Comparison of ENCODE assay signal across 29 cellular contexts in the genomic region with DNA sequence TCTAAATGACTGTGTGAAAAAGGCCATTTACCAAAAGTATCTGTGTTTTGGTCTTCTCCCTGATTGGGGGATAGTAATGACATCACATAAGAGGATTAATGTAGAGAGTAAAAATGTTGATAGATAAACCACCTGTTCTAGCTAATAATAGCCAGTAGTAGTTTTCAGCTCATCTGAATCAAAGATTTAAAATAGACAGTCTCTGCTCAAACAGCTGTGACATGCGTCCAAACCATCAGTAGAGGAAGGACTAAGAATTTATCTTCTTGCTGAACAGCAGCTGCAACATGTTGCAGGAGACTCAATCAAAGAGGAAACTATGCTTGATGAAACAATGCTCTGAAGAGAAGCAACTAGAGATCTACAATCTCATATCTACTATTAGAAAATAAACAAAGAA. TPM values are rescaled to one million over a fixed set of nuclear protein-coding genes. Genes with fewer than 3 reads are reported as not detected.
"Had no signal": no experiment of that assay in that cellular context is flagged by ENCODE, and none has a peak within 500 bp of the region (broad histone marks: within the 10 kb centered on the region; RNA-seq: fewer than 3 reads in every experiment).

No MANE protein-coding gene starts in this region.

- ATAC-seq: activated CD8-positive, alpha-beta memory T cell treated with anti-CD3 and anti-CD28 coated beads, Interleukin-2, amount 10 ng/mL, durations not matched to agents 7 days and 5 days; body of pancreas; K562; PC-3; T-helper 17 cell had no signal

- H3K9me3 ChIP-seq: body of pancreas had no signal

- H3K27me3 ChIP-seq: body of pancreas had no signal

- DNase-seq: activated B cell treated with CpG ODN at 0.5 μM for 24 hours; activated CD4-positive, alpha-beta T cell treated with anti-CD3 and anti-CD28 coated beads for 1 hour; activated CD4-positive, alpha-beta T cell treated with anti-CD3 and anti-CD28 coated beads, Interleukin-2, amount 10 ng/mL, durations not matched to agents 24 days and 14 days; activated CD4-positive, alpha-beta T cell treated with anti-CD3 and anti-CD28 coated beads, Interleukin-2, amount 50 U/mL, for 48 hours; activated CD8-positive, alpha-beta memory T cell treated with anti-CD3 and anti-CD28 coated beads, Interleukin-2, amount 10 ng/mL, durations not matched to agents 7 days and 5 days; activated effector memory CD4-positive, alpha-beta T cell treated with Interleukin-2 at 50 U/mL for 16 hours; activated naive CD4-positive, alpha-beta T cell; activated T-cell treated with anti-CD3 and anti-CD28 coated beads, Interleukin-2, amount 50 U/mL, for 24 hours; aorta; body of pancreas; central memory CD4-positive, alpha-beta T cell; Karpas-422; NCI-H1092; NCI-H1417; NCI-H1694; NCI-H2029; NCI-H2107; NCI-H345; NCI-H510A; NCI-H526 treated with DMSO at 0.1 percent for 48 hours; NCI-H82; NK-92 treated with Interleukin-12 subunit alpha and Interleukin-12 subunit beta, amount 100 ng/mL, for 24 hours; PC-3; SHP77 treated with DMSO at 0.1 percent for 48 hours; T-helper 17 cell; T-helper 9 cell had no signal

- H3K4me1 ChIP-seq: body of pancreas had no signal

- H3K4me3 ChIP-seq: body of pancreas, K562 had no signal

- H3K27ac ChIP-seq: body of pancreas had no signal

RNA-seq across cellular contexts. Expression of a gene that starts 21.4 kb away (rescaled TPM):
- total RNA-seq: activated B cell treated with CpG ODN at 0.5 μM for 24 hours; activated CD4-positive, alpha-beta T cell treated with anti-CD3 and anti-CD28 coated beads, Interleukin-2, amount 10 ng/mL, durations not matched to agents 24 days and 14 days; activated CD8-positive, alpha-beta memory T cell treated with anti-CD3 and anti-CD28 coated beads, Interleukin-2, amount 10 ng/mL, durations not matched to agents 7 days and 5 days; activated T-helper 1 cell treated with anti-CD3 and anti-CD28 coated beads, Interleukin-12 subunit alpha, Interleukin-12 subunit beta, Interleukin-2, Interleukin-4 antibody, amounts not matched to agents 30 ng/mL and 10 ng/mL and 1 ng/mL, durations not matched to agents 14 hours and 24 hours and 36 hours; aorta; body of pancreas; bronchial epithelial cell; PC-3; T-helper 17 cell had no signal
